ENCODE assay signal across 19 cellular contexts in the genomic region with DNA sequence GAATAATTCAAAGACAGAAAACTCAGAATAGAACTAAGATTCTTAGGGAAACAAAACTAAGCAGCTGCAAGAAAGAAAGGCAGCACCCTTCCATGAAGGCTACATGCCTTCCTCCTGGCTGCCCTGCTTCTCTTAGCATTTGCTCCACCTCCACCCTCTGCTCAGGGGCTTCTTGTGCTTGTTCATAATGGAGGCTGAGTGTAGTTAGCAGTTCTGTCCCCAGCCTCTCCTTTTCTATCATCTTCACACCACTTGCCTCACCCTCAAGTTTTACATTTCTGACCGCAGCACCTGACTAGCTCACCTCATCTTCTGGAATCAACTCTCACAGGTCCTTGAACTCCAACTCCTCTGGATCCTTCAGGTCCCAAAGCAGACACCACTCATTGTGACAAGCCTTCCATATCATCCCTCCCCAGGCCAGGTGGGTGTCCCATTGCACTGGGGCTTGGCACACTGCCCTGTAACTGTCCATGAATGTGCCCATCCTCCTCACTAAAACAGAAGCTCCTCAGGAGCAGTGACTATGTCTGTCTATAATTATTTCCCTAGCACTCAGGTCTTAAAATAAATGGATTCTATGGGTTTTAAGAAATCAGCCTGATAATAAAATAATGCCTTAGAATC.
"Had no signal": no experiment of that assay in that cellular context is flagged by ENCODE, and none has a peak within 500 bp of the region (broad histone marks: within the 10 kb centered on the region; RNA-seq: fewer than 3 reads in every experiment).

No MANE protein-coding gene starts in this region.

- H3K9me3 ChIP-seq: ascending aorta, colonic mucosa, right atrium auricular region, suprapubic skin, vagina had no signal

- FAIRE-seq: keratinocyte had no signal

- DNase-seq: activated CD4-positive, alpha-beta T cell treated with anti-CD3 and anti-CD28 coated beads, Interleukin-2, amount 10 ng/mL, durations not matched to agents 24 days and 14 days; activated CD4-positive, CD25-positive, alpha-beta regulatory T cell; activated naive CD4-positive, alpha-beta T cell treated with anti-CD3 and anti-CD28 coated beads for 36 hours; colonic mucosa; foreskin melanocyte; hypothalamus; occipital lobe; stimulated activated CD4-positive, alpha-beta T cell treated with anti-CD3 and anti-CD28 coated beads, Interleukin-12 subunit alpha, Interleukin-12 subunit beta, amount 100 ng/mL, for 4 hours; stimulated activated CD4-positive, alpha-beta T cell treated with anti-CD3 and anti-CD28 coated beads, Interleukin-1b, Interleukin-23, amount 100 ng/mL, for 48 hours; T-cell; trophoblast cell had no signal

- H3K27ac ChIP-seq: ascending aorta, colonic mucosa, right atrium auricular region, suprapubic skin, vagina had no signal

- ATAC-seq: T-cell had no signal

- H3K27me3 Mint-ChIP-seq: activated CD4-positive, alpha-beta T cell treated with anti-CD3 and anti-CD28 coated beads, Interleukin-2, amount 10 ng/mL, durations not matched to agents 24 days and 14 days had no signal

- H3K4me3 ChIP-seq: ascending aorta, colonic mucosa, right atrium auricular region, suprapubic skin, vagina had no signal

- H3K27ac Mint-ChIP-seq: activated CD4-positive, alpha-beta T cell treated with anti-CD3 and anti-CD28 coated beads, Interleukin-2, amount 10 ng/mL, durations not matched to agents 24 days and 14 days; activated naive CD4-positive, alpha-beta T cell treated with anti-CD3 and anti-CD28 coated beads for 36 hours; activated T-helper 2 cell treated with anti-CD3 and anti-CD28 coated beads, Interferon-gamma antibody, Interleukin-2, Interleukin-4, amounts not matched to agents 10 μg/mL and 5 μg/mL and 100 μg/mL, durations not matched to agents 14 hours and 24 hours and 36 hours; stimulated activated naive CD8-positive, alpha-beta T cell treated with anti-CD3 and anti-CD28 coated beads, Interleukin-15, Interleukin-2, amounts not matched to agents 100 ng/mL and 50 ng/mL, for 24 hours; T-cell had no signal

- H3K36me3 ChIP-seq: colonic mucosa, suprapubic skin, vagina had no signal

- H3K27me3 ChIP-seq: ascending aorta, colonic mucosa, right atrium auricular region, suprapubic skin, vagina had no signal

- H3K36me3 Mint-ChIP-seq: T-cell had no signal

- H3K4me1 ChIP-seq: colonic mucosa, suprapubic skin had no signal

- H3K4me3 Mint-ChIP-seq: activated CD4-positive, alpha-beta T cell treated with anti-CD3 and anti-CD28 coated beads, Interleukin-2, amount 10 ng/mL, durations not matched to agents 24 days and 14 days; activated naive CD4-positive, alpha-beta T cell treated with anti-CD3 and anti-CD28 coated beads for 36 hours; central memory CD8-positive, alpha-beta T cell; stimulated activated naive CD8-positive, alpha-beta T cell treated with anti-CD3 and anti-CD28 coated beads, Interleukin-15, Interleukin-2, amounts not matched to agents 100 ng/mL and 50 ng/mL, for 24 hours; T-cell had no signal

- H3K4me1 Mint-ChIP-seq: activated CD4-positive, alpha-beta T cell treated with anti-CD3 and anti-CD28 coated beads, Interleukin-2, amount 10 ng/mL, durations not matched to agents 24 days and 14 days; central memory CD8-positive, alpha-beta T cell; T-cell had no signal

- H3K9me3 Mint-ChIP-seq: activated CD4-positive, alpha-beta T cell treated with anti-CD3 and anti-CD28 coated beads, Interleukin-2, amount 10 ng/mL, durations not matched to agents 24 days and 14 days; activated naive CD4-positive, alpha-beta T cell treated with anti-CD3 and anti-CD28 coated beads for 36 hours; activated T-helper 2 cell treated with anti-CD3 and anti-CD28 coated beads, Interferon-gamma antibody, Interleukin-2, Interleukin-4, amounts not matched to agents 10 μg/mL and 5 μg/mL and 100 μg/mL, durations not matched to agents 14 hours and 24 hours and 36 hours; central memory CD8-positive, alpha-beta T cell; stimulated activated naive CD8-positive, alpha-beta T cell treated with anti-CD3 and anti-CD28 coated beads, Interleukin-15, Interleukin-2, amounts not matched to agents 100 ng/mL and 50 ng/mL, for 24 hours had no signal
